Comparison of ENCODE assay signal across 8 cellular contexts in the genomic region with DNA sequence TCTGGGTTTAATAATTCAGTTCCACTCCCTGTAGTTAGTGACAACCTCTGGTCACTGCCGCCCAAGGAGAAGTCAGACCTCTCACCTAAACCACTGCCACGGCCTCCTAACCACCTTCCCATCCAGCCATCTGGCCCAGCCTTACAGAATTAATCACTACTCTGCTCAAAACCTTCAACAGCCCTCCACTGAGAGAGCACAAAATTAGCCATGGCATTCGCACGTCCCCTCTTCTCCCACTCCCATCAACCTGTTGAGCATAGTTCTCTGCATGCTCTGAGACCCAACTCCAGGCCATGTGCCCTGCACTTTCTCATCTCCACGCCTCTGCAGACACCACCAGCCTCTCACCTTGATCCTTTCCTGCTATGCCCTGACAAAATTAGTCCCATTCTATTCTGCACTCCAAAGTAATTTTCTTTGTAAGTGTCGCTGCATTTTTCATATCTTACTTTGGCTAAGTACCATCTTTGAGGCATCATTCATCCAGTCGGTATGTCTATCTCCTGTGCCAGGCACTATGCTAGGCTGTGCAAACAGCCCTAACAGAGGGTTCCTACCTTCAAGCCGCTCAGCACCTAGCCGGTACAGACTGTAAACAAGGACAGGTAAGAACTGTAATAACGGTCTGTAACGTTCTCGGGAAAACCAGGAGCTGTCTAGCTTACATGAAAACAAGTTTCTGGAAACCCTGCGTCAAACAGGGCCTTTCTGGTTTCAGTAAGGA. TPM values are rescaled to one million over a fixed set of nuclear protein-coding genes. Genes with fewer than 3 reads are reported as not detected.
DNase-seq lines count a peak whose midpoint lies in the region; ATAC-seq and TF ChIP-seq lines count a peak whose summit lies in the region.

No MANE protein-coding gene starts in this region.

- H3K9ac ChIP-seq in GM23248: peak overlapping the region; percentile 78

- CTCF ChIA-PET in AG04450 (lab: Charles Lee): interaction anchor here (1.0 to 1.5 kb wide), 2 partner anchors 15 to 300 kb away, joined by 3 to 5 read pairs; no protein-coding TSS in a partner anchor
- CTCF ChIA-PET in WTC11 (lab: Charles Lee): interaction anchor here (0.5 to 2.8 kb wide), 4 partner anchors 14 to 316 kb away, joined by 4 to 15 read pairs (median 8); partner anchors contain the start of gene UTP6

- peak overlapping the region; percentile 96 for H3K4me2 ChIP-seq in GM23248 (ENCODE audit: unreplicated experiment)

- H3K36me3 ChIP-seq in GM23248 (ENCODE audit: low read depth): peaks cover 8% of the 10 kb centered on the region
- peaks cover 9% of the 10 kb centered on the region for H3K36me3 ChIP-seq in cardiac muscle cell

- H3K27ac Mint-ChIP-seq in WTC11: no peak overlapping the region

- H3K36me3 Mint-ChIP-seq in WTC11: peaks cover 7% of the 10 kb centered on the region

- H3K4me3 Mint-ChIP-seq in WTC11: peak overlapping the region; percentile 67

- in situ Hi-C loops in GM23248 (cut with MboI): no loop called here

- no peak for DNase-seq in AG04450 (ENCODE audit: low read depth, low spot score)
- peak; percentile 68 for DNase-seq in GM23248
- DNase-seq in WTC11 (ENCODE audit: low spot score): no peak
- peak in 1 of 2 donors; percentile 3 for DNase-seq in cardiac muscle cell (ENCODE audit: low read depth in 1 of 2, low spot score in 1 of 2)
- DNase-seq in retina: peak; percentile 28
- DNase-seq in stimulated activated naive CD4-positive, alpha-beta T cell (lab: John Stamatoyannopoulos, UW): no peak
- no peak for DNase-seq in COR-L47 (lab: John Stamatoyannopoulos, UW)

- peaks cover 54% of the 10 kb centered on the region for H3K79me2 ChIP-seq in GM23248 (ENCODE audit: insufficient read depth)

- H2AFZ ChIP-seq in GM23248: peak overlapping the region; percentile 57

- H3K4me3 ChIP-seq in AG04450 (ENCODE audit: low read depth, low read length) (peak overlapping the region; percentile 78), GM23248 (peak overlapping the region; percentile 84), cardiac muscle cell (peak overlapping the region; percentile 41)

- peaks cover 6% of the 10 kb centered on the region; the same call in 1 of the 2 replicates for H3K27me3 Mint-ChIP-seq in WTC11 (ENCODE audit: low read depth)

- TF ChIP-seq CTCF in AG04450 (IDR thresholded peaks at IDR 0.05; ENCODE audit: low read depth, low read length) (no peak), WTC11 (IDR thresholded peaks at IDR 0.05) (no peak), cardiac muscle cell (IDR thresholded peaks at IDR 0.05; ENCODE audit: low read depth, low read length) (no peak)

- no peak overlapping the region for H3K27ac ChIP-seq in AG04450 (ENCODE audit: low read depth, low read length)
- H3K27ac ChIP-seq in GM23248: peak overlapping the region; percentile 65
- H3K27ac ChIP-seq in cardiac muscle cell: peak overlapping the region; percentile 88

- peaks cover 55% of the 10 kb centered on the region for H3F3A ChIP-seq in GM23248 (ENCODE audit: insufficient read depth)

- H3K9me2 ChIP-seq in GM23248 (ENCODE audit: insufficient read depth): no peaks in the 10 kb centered on the region

- WGBS in GM23248 (ENCODE audit: low coverage in 1 of 2, low lambda C conversion rate in 2 of 2, missing lambda C conversion rate in 2 of 2), 2 experiments: 25 to 26% methylated on average over 13 of the region's 13 CpGs

- H3K4me1 ChIP-seq in GM23248 (ENCODE audit: insufficient read depth): peaks cover 25% of the 10 kb centered on the region
- H3K4me1 ChIP-seq in cardiac muscle cell (ENCODE audit: low read depth): no peaks in the 10 kb centered on the region

- ATAC-seq in WTC11 (peak; percentile 19), HG02981 (IDR thresholded peaks at IDR 0.05; ENCODE audit: unreplicated experiment) (no peak)

- H3K27me3 ChIP-seq in AG04450 (ENCODE audit: control insufficient read depth, insufficient read depth, low read length) (no peaks in the 10 kb centered on the region), GM23248 (replicated peaks; ENCODE audit: insufficient read depth) (no peaks in the 10 kb centered on the region), cardiac muscle cell (no peaks in the 10 kb centered on the region)

- H3K9me3 ChIP-seq in AG04450 (ENCODE audit: control insufficient read depth, insufficient read depth, low read length) (no peaks in the 10 kb centered on the region), GM23248 (ENCODE audit: low read depth) (no peaks in the 10 kb centered on the region), cardiac muscle cell (ENCODE audit: low read depth) (no peaks in the 10 kb centered on the region)

- POLR2A ChIA-PET in AG04450 (lab: Yijun Ruan, JAX) (no interaction called here), WTC11 (lab: Charles Lee) (no interaction called here)

- no peaks in the 10 kb centered on the region for H3K9me3 Mint-ChIP-seq in WTC11

- no peaks in the 10 kb centered on the region for H4K20me1 ChIP-seq in GM23248 (ENCODE audit: insufficient read depth)

- H3K4me1 Mint-ChIP-seq in WTC11: peaks cover 19% of the 10 kb centered on the region

TF ChIP-seq in WTC11, 78 proteins besides CTCF, POLR2A, EP300 and RAD21 (continues in another document):
- TF ChIP-seq SMAD4 (CRISPR knock-in tag; IDR thresholded peaks at IDR 0.05): no peak
- TF ChIP-seq ERG (CRISPR knock-in tag; IDR thresholded peaks at IDR 0.05): no peak
- TF ChIP-seq GABPB1 (CRISPR knock-in tag; IDR thresholded peaks at IDR 0.05): no peak
- TF ChIP-seq NFATC4 (CRISPR knock-in tag; IDR thresholded peaks at IDR 0.05): no peak
- TF ChIP-seq FOXP4 (CRISPR knock-in tag; IDR thresholded peaks at IDR 0.05): no peak
- TF ChIP-seq FOXK1 (CRISPR knock-in tag; IDR thresholded peaks at IDR 0.05): no peak
- TF ChIP-seq MAX (CRISPR knock-in tag; IDR thresholded peaks at IDR 0.05): no peak
- no peak for TF ChIP-seq KAT7 (CRISPR knock-in tag; IDR thresholded peaks at IDR 0.05; ENCODE audit: borderline replicate concordance)

RNA-seq across cellular contexts. Expression of gene COPRS, which starts 1.0 kb away (rescaled TPM):
- polyA plus RNA-seq in AG04450 (2011; rRNA removed) (55.2 and 61.1 TPM in 2 replicates), GM23248 (2016; fragmentation: Nextera tagmentation; extraction: Ambion mirVana) (113 and 114 TPM in 2 replicates), cardiac muscle cell (77.0 and 104 TPM in 2 replicates)
- 31.3 and 31.6 TPM in 2 replicates for polyA minus RNA-seq in AG04450 (2011; rRNA and poly(A)+ RNA removed)
- 105 and 110 TPM in 2 replicates for total RNA-seq in GM23248 (2014; rRNA removed; shearing (Covaris generic))
- total RNA-seq in WTC11 (2021) (37.5 to 41.2 TPM (median 39.1 TPM) in 3 replicates), cardiac muscle cell (66.0 and 104 TPM in 2 replicates)

RNA-seq across cellular contexts. Expression of gene UTP6, which starts 43.4 kb away (rescaled TPM):
- polyA plus RNA-seq in AG04450 (2011; rRNA removed) (33.3 and 44.4 TPM in 2 replicates), GM23248 (2016; fragmentation: Nextera tagmentation; extraction: Ambion mirVana) (76.5 and 79.6 TPM in 2 replicates), cardiac muscle cell (55.7 and 72.6 TPM in 2 replicates)
- 9.4 and 15.0 TPM in 2 replicates for polyA minus RNA-seq in AG04450 (2011; rRNA and poly(A)+ RNA removed)
- 50.3 and 55.3 TPM in 2 replicates for total RNA-seq in GM23248 (2014; rRNA removed; shearing (Covaris generic))
- total RNA-seq in WTC11 (2021) (72.6 to 84.2 TPM (median 79.5 TPM) in 3 replicates), cardiac muscle cell (22.4 and 35.0 TPM in 2 replicates)

Comparison
In these comparisons a context has a peak if more than half of its experiments do, and no peak if none do; other contexts are left out.
1. DNase-seq: peak in GM23248 (single experiment) and retina (single experiment); none in AG04450 (single experiment), WTC11 (single experiment), stimulated activated naive CD4-positive, alpha-beta T cell (0 of 6) and COR-L47 (single experiment).
2. Peak in every context shown above with its lines, with median percentiles within 50 percentile points of each other: H3K4me3 ChIP-seq.